In genomic region chr3:130374033-130374432, GRCh38 we compare ENCODE assay signal across 36 cellular contexts. TPM values are rescaled to one million over a fixed set of nuclear protein-coding genes. Genes with fewer than 3 reads are reported as not detected.
"Had no signal": no experiment of that assay in that cellular context is flagged by ENCODE, and none has a peak within 500 bp of the region (broad histone marks: within the 10 kb centered on the region; RNA-seq: fewer than 3 reads in every experiment).

No MANE protein-coding gene starts in this region.

- H3K4me3 Mint-ChIP-seq: activated CD4-positive, alpha-beta memory T cell treated with anti-CD3 and anti-CD28 coated beads, Interleukin-2, amount 10 ng/mL, durations not matched to agents 7 days and 5 days; activated CD8-positive, alpha-beta memory T cell treated with anti-CD3 and anti-CD28 coated beads, Interleukin-2, amount 10 ng/mL, durations not matched to agents 7 days and 5 days; activated naive CD4-positive, alpha-beta T cell treated with anti-CD3 and anti-CD28 coated beads, Interleukin-2, amount 10 ng/mL, durations not matched to agents 7 days and 5 days; activated naive CD8-positive, alpha-beta T cell; activated naive CD8-positive, alpha-beta T cell treated with anti-CD3 and anti-CD28 coated beads, Interleukin-2, amount 50 U/mL, for 24 hours; central memory CD8-positive, alpha-beta T cell had no signal

- FAIRE-seq: RCC 7860 had no signal

- ATAC-seq: activated CD8-positive, alpha-beta memory T cell treated with anti-CD3 and anti-CD28 coated beads, Interleukin-2, amount 10 ng/mL, durations not matched to agents 7 days and 5 days; activated naive CD8-positive, alpha-beta T cell treated with anti-CD3 and anti-CD28 coated beads, Interleukin-2, amount 50 U/mL, for 24 hours had no signal

- H3K27me3 ChIP-seq: brain microvascular endothelial cell, cardiac muscle cell had no signal

- H3K27me3 Mint-ChIP-seq: activated CD8-positive, alpha-beta memory T cell treated with anti-CD3 and anti-CD28 coated beads, Interleukin-2, amount 10 ng/mL, durations not matched to agents 7 days and 5 days; activated naive CD8-positive, alpha-beta T cell treated with anti-CD3 and anti-CD28 coated beads, Interleukin-2, amount 50 U/mL, for 24 hours had no signal

- H3K36me3 Mint-ChIP-seq: activated CD8-positive, alpha-beta memory T cell treated with anti-CD3 and anti-CD28 coated beads, Interleukin-2, amount 10 ng/mL, durations not matched to agents 7 days and 5 days; activated naive CD4-positive, alpha-beta T cell treated with anti-CD3 and anti-CD28 coated beads, Interleukin-2, amount 10 ng/mL, durations not matched to agents 7 days and 5 days; activated naive CD8-positive, alpha-beta T cell had no signal

- H3K27ac ChIP-seq: brain microvascular endothelial cell, cardiac muscle cell, PC-9, RWPE1, WERI-Rb-1 had no signal

- H3K27ac Mint-ChIP-seq: activated CD4-positive, alpha-beta memory T cell treated with anti-CD3 and anti-CD28 coated beads, Interleukin-2, amount 10 ng/mL, durations not matched to agents 7 days and 5 days; activated CD8-positive, alpha-beta memory T cell treated with anti-CD3 and anti-CD28 coated beads, Interleukin-2, amount 10 ng/mL, durations not matched to agents 7 days and 5 days; activated naive CD4-positive, alpha-beta T cell treated with anti-CD3 and anti-CD28 coated beads, Interleukin-2, amount 10 ng/mL, durations not matched to agents 7 days and 5 days; activated naive CD8-positive, alpha-beta T cell; activated naive CD8-positive, alpha-beta T cell treated with anti-CD3 and anti-CD28 coated beads, Interleukin-2, amount 50 U/mL, for 24 hours had no signal

- H3K9me3 Mint-ChIP-seq: activated CD4-positive, alpha-beta memory T cell treated with anti-CD3 and anti-CD28 coated beads, Interleukin-2, amount 10 ng/mL, durations not matched to agents 7 days and 5 days; activated naive CD4-positive, alpha-beta T cell treated with anti-CD3 and anti-CD28 coated beads, Interleukin-2, amount 10 ng/mL, durations not matched to agents 7 days and 5 days; activated naive CD8-positive, alpha-beta T cell treated with anti-CD3 and anti-CD28 coated beads, Interleukin-2, amount 50 U/mL, for 24 hours; central memory CD8-positive, alpha-beta T cell had no signal

- H3K4me1 Mint-ChIP-seq: activated CD4-positive, alpha-beta memory T cell treated with anti-CD3 and anti-CD28 coated beads, Interleukin-2, amount 10 ng/mL, durations not matched to agents 7 days and 5 days; activated CD8-positive, alpha-beta memory T cell treated with anti-CD3 and anti-CD28 coated beads, Interleukin-2, amount 10 ng/mL, durations not matched to agents 7 days and 5 days; activated naive CD4-positive, alpha-beta T cell treated with anti-CD3 and anti-CD28 coated beads, Interleukin-2, amount 10 ng/mL, durations not matched to agents 7 days and 5 days; activated naive CD8-positive, alpha-beta T cell treated with anti-CD3 and anti-CD28 coated beads, Interleukin-2, amount 50 U/mL, for 24 hours; central memory CD8-positive, alpha-beta T cell had no signal

- DNase-seq: activated CD4-positive, alpha-beta memory T cell treated with anti-CD3 and anti-CD28 coated beads, Interleukin-2, amount 10 ng/mL, durations not matched to agents 7 days and 5 days; activated CD4-positive, alpha-beta T cell treated with anti-CD3 and anti-CD28 coated beads for 1 hour; activated CD4-positive, alpha-beta T cell treated with anti-CD3 and anti-CD28 coated beads for 48 hours; activated CD4-positive, CD25-positive, alpha-beta regulatory T cell; activated CD8-positive, alpha-beta memory T cell treated with anti-CD3 and anti-CD28 coated beads for 24 hours; activated CD8-positive, alpha-beta memory T cell treated with anti-CD3 and anti-CD28 coated beads, Interleukin-2, amount 10 ng/mL, durations not matched to agents 7 days and 5 days; activated CD8-positive, alpha-beta memory T cell treated with anti-CD3 and anti-CD28 coated beads, Interleukin-2, amount 50 U/mL, for 48 hours; activated effector memory CD4-positive, alpha-beta T cell treated with Interleukin-2 at 50 U/mL for 16 hours; activated naive CD4-positive, alpha-beta T cell treated with anti-CD3 and anti-CD28 coated beads, Interleukin-2, amount 10 ng/mL, durations not matched to agents 7 days and 5 days; activated naive CD8-positive, alpha-beta T cell treated with anti-CD3 and anti-CD28 coated beads, Interleukin-2, amount 50 U/mL, for 24 hours; activated T-cell treated with anti-CD3 and anti-CD28 coated beads, Interleukin-2, amount 50 U/mL, for 48 hours; anterior cingulate cortex; brain microvascular endothelial cell; MM.1S; MV-4-11; NCI-H1092; NCI-H1436 treated with DMSO at 0.1 percent for 48 hours; NCI-H1694 treated with DMSO at 0.1 percent for 48 hours; NCI-H2171 treated with DMSO at 0.1 percent for 48 hours; NCI-H2227 treated with DMSO at 0.1 percent for 48 hours; NCI-H446; NCI-H510A treated with DMSO at 0.1 percent for 48 hours; NCI-H526 treated with DMSO at 0.1 percent for 48 hours; NK-92 treated with Interleukin-12 subunit alpha and Interleukin-12 subunit beta, amount 100 ng/mL, for 24 hours; PC-9; Right ventricle myocardium superior; SW 1271; T1000; WERI-Rb-1 had no signal

- H3K4me3 ChIP-seq: cardiac muscle cell, PC-9 had no signal

- H3K36me3 ChIP-seq: brain microvascular endothelial cell, cardiac muscle cell, WERI-Rb-1 had no signal

RNA-seq across cellular contexts. Expression of gene COL6A5, which starts 28.6 kb away (rescaled TPM):
- total RNA-seq: cardiac muscle cell; chondrocyte; PC-9; Right ventricle myocardium superior; T-helper 2 cell treated with Interferon-gamma antibody and Interleukin-4, amounts not matched to agents 100 ng/mL and 5 ng/mL, for 36 hours had no signal
